ENCODE assay signal across 1 cellular context in the genomic region with DNA sequence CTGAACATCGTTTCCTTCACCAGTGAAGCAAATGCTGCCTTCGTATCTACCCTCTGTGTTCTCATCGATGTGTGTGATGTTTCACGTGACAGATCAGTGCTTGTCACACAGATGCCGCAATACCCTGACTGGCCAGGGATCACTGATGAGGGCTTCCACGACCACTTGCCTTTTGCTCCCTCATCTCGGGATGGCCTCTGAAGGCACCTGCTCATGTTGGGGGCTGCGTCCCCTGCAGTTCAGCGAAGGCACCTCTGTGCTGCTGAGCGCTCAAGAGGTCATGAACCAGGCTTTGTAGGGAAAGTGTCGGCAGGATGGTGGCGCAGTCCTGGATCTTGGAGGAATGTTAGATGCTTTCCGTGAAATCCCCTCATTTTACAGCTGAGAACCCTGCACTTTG.
TF ChIP-seq lines count a peak whose summit lies in the region.

No MANE protein-coding gene starts in this region.

TF ChIP-seq in H1, 55 proteins besides CTCF, POLR2A, EP300 and RAD21:
- TF ChIP-seq SIX5 (IDR thresholded peaks at IDR 0.05; ENCODE audit: low read depth, low read length), result no peak
- no peak for TF ChIP-seq NRF1 (IDR thresholded peaks at IDR 0.05; ENCODE audit: low read depth, low read length)
- TF ChIP-seq, protein P1, sequence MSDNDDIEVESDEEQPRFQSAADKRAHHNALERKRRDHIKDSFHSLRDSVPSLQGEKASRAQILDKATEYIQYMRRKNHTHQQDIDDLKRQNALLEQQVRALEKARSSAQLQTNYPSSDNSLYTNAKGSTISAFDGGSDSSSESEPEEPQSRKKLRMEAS (IDR thresholded peaks at IDR 0.05), result no peak
- TF ChIP-seq EZH2 (IDR thresholded peaks at IDR 0.05; ENCODE audit: low read depth, low read length, severe bottlenecking), result no peak
- no peak for TF ChIP-seq SIRT6 (IDR thresholded peaks at IDR 0.05; ENCODE audit: low read length)
- TF ChIP-seq CBX5 (IDR thresholded peaks at IDR 0.05; ENCODE audit: low read depth, low read length), result no peak
- TF ChIP-seq EGR1 (IDR thresholded peaks at IDR 0.05; ENCODE audit: borderline replicate concordance, low read depth, low read length), result no peak
- TF ChIP-seq, protein P2, sequence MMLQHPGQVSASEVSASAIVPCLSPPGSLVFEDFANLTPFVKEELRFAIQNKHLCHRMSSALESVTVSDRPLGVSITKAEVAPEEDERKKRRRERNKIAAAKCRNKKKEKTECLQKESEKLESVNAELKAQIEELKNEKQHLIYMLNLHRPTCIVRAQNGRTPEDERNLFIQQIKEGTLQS (IDR thresholded peaks at IDR 0.05; ENCODE audit: insufficient read depth, low read depth, low read length), result no peak
- TF ChIP-seq BRCA1 (IDR thresholded peaks at IDR 0.05; ENCODE audit: low read depth, low read length), result no peak
- no peak for TF ChIP-seq MAFK (IDR thresholded peaks at IDR 0.05; ENCODE audit: low read depth, low read length)
- no peak for TF ChIP-seq ZNF274 (IDR thresholded peaks at IDR 0.05; ENCODE audit: borderline replicate concordance, extremely low read depth, low read length)
- no peak for TF ChIP-seq RFX5 (IDR thresholded peaks at IDR 0.05; ENCODE audit: borderline replicate concordance, low read depth, low read length)
- no peak for TF ChIP-seq KDM5A (IDR thresholded peaks at IDR 0.05; ENCODE audit: low read length)
- TF ChIP-seq, protein P3, sequence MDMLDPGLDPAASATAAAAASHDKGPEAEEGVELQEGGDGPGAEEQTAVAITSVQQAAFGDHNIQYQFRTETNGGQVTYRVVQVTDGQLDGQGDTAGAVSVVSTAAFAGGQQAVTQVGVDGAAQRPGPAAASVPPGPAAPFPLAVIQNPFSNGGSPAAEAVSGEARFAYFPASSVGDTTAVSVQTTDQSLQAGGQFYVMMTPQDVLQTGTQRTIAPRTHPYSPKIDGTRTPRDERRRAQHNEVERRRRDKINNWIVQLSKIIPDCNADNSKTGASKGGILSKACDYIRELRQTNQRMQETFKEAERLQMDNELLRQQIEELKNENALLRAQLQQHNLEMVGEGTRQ (IDR thresholded peaks at IDR 0.05; ENCODE audit: low read length), result no peak
- TF ChIP-seq SAP30 (IDR thresholded peaks at IDR 0.05; ENCODE audit: insufficient read depth, insufficient replicate concordance, low read length), result no peak
- TF ChIP-seq, protein P4, sequence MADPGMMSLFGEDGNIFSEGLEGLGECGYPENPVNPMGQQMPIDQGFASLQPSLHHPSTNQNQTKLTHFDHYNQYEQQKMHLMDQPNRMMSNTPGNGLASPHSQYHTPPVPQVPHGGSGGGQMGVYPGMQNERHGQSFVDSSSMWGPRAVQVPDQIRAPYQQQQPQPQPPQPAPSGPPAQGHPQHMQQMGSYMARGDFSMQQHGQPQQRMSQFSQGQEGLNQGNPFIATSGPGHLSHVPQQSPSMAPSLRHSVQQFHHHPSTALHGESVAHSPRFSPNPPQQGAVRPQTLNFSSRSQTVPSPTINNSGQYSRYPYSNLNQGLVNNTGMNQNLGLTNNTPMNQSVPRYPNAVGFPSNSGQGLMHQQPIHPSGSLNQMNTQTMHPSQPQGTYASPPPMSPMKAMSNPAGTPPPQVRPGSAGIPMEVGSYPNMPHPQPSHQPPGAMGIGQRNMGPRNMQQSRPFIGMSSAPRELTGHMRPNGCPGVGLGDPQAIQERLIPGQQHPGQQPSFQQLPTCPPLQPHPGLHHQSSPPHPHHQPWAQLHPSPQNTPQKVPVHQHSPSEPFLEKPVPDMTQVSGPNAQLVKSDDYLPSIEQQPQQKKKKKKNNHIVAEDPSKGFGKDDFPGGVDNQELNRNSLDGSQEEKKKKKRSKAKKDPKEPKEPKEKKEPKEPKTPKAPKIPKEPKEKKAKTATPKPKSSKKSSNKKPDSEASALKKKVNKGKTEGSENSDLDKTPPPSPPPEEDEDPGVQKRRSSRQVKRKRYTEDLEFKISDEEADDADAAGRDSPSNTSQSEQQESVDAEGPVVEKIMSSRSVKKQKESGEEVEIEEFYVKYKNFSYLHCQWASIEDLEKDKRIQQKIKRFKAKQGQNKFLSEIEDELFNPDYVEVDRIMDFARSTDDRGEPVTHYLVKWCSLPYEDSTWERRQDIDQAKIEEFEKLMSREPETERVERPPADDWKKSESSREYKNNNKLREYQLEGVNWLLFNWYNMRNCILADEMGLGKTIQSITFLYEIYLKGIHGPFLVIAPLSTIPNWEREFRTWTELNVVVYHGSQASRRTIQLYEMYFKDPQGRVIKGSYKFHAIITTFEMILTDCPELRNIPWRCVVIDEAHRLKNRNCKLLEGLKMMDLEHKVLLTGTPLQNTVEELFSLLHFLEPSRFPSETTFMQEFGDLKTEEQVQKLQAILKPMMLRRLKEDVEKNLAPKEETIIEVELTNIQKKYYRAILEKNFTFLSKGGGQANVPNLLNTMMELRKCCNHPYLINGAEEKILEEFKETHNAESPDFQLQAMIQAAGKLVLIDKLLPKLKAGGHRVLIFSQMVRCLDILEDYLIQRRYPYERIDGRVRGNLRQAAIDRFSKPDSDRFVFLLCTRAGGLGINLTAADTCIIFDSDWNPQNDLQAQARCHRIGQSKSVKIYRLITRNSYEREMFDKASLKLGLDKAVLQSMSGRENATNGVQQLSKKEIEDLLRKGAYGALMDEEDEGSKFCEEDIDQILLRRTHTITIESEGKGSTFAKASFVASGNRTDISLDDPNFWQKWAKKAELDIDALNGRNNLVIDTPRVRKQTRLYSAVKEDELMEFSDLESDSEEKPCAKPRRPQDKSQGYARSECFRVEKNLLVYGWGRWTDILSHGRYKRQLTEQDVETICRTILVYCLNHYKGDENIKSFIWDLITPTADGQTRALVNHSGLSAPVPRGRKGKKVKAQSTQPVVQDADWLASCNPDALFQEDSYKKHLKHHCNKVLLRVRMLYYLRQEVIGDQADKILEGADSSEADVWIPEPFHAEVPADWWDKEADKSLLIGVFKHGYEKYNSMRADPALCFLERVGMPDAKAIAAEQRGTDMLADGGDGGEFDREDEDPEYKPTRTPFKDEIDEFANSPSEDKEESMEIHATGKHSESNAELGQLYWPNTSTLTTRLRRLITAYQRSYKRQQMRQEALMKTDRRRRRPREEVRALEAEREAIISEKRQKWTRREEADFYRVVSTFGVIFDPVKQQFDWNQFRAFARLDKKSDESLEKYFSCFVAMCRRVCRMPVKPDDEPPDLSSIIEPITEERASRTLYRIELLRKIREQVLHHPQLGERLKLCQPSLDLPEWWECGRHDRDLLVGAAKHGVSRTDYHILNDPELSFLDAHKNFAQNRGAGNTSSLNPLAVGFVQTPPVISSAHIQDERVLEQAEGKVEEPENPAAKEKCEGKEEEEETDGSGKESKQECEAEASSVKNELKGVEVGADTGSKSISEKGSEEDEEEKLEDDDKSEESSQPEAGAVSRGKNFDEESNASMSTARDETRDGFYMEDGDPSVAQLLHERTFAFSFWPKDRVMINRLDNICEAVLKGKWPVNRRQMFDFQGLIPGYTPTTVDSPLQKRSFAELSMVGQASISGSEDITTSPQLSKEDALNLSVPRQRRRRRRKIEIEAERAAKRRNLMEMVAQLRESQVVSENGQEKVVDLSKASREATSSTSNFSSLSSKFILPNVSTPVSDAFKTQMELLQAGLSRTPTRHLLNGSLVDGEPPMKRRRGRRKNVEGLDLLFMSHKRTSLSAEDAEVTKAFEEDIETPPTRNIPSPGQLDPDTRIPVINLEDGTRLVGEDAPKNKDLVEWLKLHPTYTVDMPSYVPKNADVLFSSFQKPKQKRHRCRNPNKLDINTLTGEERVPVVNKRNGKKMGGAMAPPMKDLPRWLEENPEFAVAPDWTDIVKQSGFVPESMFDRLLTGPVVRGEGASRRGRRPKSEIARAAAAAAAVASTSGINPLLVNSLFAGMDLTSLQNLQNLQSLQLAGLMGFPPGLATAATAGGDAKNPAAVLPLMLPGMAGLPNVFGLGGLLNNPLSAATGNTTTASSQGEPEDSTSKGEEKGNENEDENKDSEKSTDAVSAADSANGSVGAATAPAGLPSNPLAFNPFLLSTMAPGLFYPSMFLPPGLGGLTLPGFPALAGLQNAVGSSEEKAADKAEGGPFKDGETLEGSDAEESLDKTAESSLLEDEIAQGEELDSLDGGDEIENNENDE (IDR thresholded peaks at IDR 0.05; ENCODE audit: insufficient replicate concordance, low read length), result no peak
